In genomic region chr19:21496876-21497275, GRCh38 we compare ENCODE assay signal across 37 cellular contexts. TPM values are rescaled to one million over a fixed set of nuclear protein-coding genes. Genes with fewer than 3 reads are reported as not detected.
DNase-seq lines count a peak whose midpoint lies in the region; ATAC-seq, FAIRE-seq and TF ChIP-seq lines count a peak whose summit lies in the region.
"Had no signal": no experiment of that assay in that cellular context is flagged by ENCODE, and none has a peak within 500 bp of the region (broad histone marks: within the 10 kb centered on the region; RNA-seq: fewer than 3 reads in every experiment).

No MANE protein-coding gene starts in this region.

- DNase-seq in HepG2 (ENCODE audit: low spot score) (no peak), right lobe of liver (no peak), nephron progenitor cell (no peak), trophoblast cell (peak; percentile 94 to 98), NCI-H2227 treated with DMSO at 0.1 percent for 48 hours (lab: John Stamatoyannopoulos, UW) (no peak), NCI-H2107 (lab: John Stamatoyannopoulos, UW) (no peak)
- DNase-seq: 8988T; ACHN; AML-193; BE2C; C1 segment of cervical spinal cord; Caco-2; Calu3; CD4-positive, alpha-beta memory T cell; CD4-positive, alpha-beta T cell; CD4-positive, CD25-positive, alpha-beta regulatory T cell; CD8-positive, alpha-beta memory T cell; CD8-positive, alpha-beta T cell; COR-L47; DMS 273 treated with DMSO at 0.1 percent for 48 hours; DMS153; DMS53; DMS79; DMS79 treated with DMSO at 0.1 percent for 48 hours; DND-41; EL had no signal

- TF ChIP-seq POLR2A in HepG2 (IDR thresholded peaks at IDR 0.05; ENCODE audit: insufficient read depth in 1 of 2, low read depth in 2 of 2, low read length in 2 of 2) (no peak), right lobe of liver (IDR thresholded peaks at IDR 0.05) (no peak)

- H4K20me1 ChIP-seq in HepG2 (ENCODE audit: insufficient read depth, low read length), result no peaks in the 10 kb centered on the region
- H4K20me1 ChIP-seq: BLaER1; BLaER1 treated with 17β-estradiol and CSF1 and Interleukin-3, amounts not matched to agents 10 nM and 100 nM had no signal

- H4K12ac ChIP-seq in trophoblast cell (ENCODE audit: low read depth, low read length), result no peak overlapping the region

- H2BK5ac ChIP-seq in trophoblast cell (ENCODE audit: low read depth, low read length, poor library complexity), result no peak overlapping the region

- no peak overlapping the region for H3K27ac ChIP-seq in HepG2 (ENCODE audit: extremely low read length, insufficient read depth, low read length)
- H3K27ac ChIP-seq in right lobe of liver, result no peak overlapping the region
- H3K27ac ChIP-seq in neutrophil, result peak overlapping the region; percentile 36
- H3K27ac ChIP-seq in trophoblast cell (ENCODE audit: low read depth, low read length), result no peak overlapping the region
- H3K27ac ChIP-seq: 22Rv1; A549; BLaER1; BLaER1 treated with 17β-estradiol and CSF1 and Interleukin-3, amounts not matched to agents 10 nM and 100 nM; C4-2B had no signal

- peaks cover 40% of the 10 kb centered on the region for H3K9me3 Mint-ChIP-seq in nephron progenitor cell
- H3K9me3 Mint-ChIP-seq: CD4-positive, alpha-beta T cell; CD8-positive, alpha-beta memory T cell; CD8-positive, alpha-beta T cell had no signal

- no peak overlapping the region for H2BK120ac ChIP-seq in trophoblast cell (ENCODE audit: insufficient read depth, low read length, poor library complexity)

- H3K4me2 ChIP-seq in HepG2 (ENCODE audit: low read depth, low read length), result no peak overlapping the region
- no peak overlapping the region for H3K4me2 ChIP-seq in trophoblast cell (ENCODE audit: low read length)
- H3K4me2 ChIP-seq: A549; BLaER1; BLaER1 treated with 17β-estradiol and CSF1 and Interleukin-3, amounts not matched to agents 10 nM and 100 nM had no signal

- no peak overlapping the region for H3K4me3 ChIP-seq in HepG2 (replicated peaks in 1 of 3; ENCODE audit: insufficient read depth in 1 of 3, low read depth in 2 of 3, low read length in 3 of 3)
- H3K4me3 ChIP-seq in right lobe of liver, result no peak overlapping the region
- H3K4me3 ChIP-seq in neutrophil (ENCODE audit: low read depth in 1 of 2, low read length in 1 of 2), result no peak overlapping the region
- H3K4me3 ChIP-seq in trophoblast cell (ENCODE audit: low read depth, low read length), result no peak overlapping the region
- H3K4me3 ChIP-seq: A549; BLaER1; BLaER1 treated with 17β-estradiol and CSF1 and Interleukin-3, amounts not matched to agents 10 nM and 100 nM had no signal

- H3K14ac ChIP-seq in trophoblast cell (ENCODE audit: low read length), result no peak overlapping the region

- H2BK12ac ChIP-seq in trophoblast cell (ENCODE audit: low read length), result no peak overlapping the region

- H3K4me3 Mint-ChIP-seq in nephron progenitor cell, result no peak overlapping the region
- H3K4me3 Mint-ChIP-seq: B cell; CD14-positive monocyte; CD4-positive, alpha-beta memory T cell; CD4-positive, alpha-beta T cell; CD4-positive, CD25-positive, alpha-beta regulatory T cell; CD8-positive, alpha-beta memory T cell; CD8-positive, alpha-beta T cell had no signal

- no peaks in the 10 kb centered on the region for H3K4me1 Mint-ChIP-seq in nephron progenitor cell
- H3K4me1 Mint-ChIP-seq: B cell; CD4-positive, alpha-beta memory T cell; CD8-positive, alpha-beta memory T cell had no signal

- POLR2A ChIA-PET in HepG2 (lab: Yijun Ruan, JAX), result no interaction called here

- ATAC-seq in HepG2 (no peak), right lobe of liver (no peak), HG03439 (IDR thresholded peaks at IDR 0.05; ENCODE audit: unreplicated experiment) (no peak)
- ATAC-seq: A549; CD8-positive, alpha-beta T cell had no signal

- intact Hi-C loops in HepG2 (cut with micrococcal nuclease; ENCODE audit: unreplicated experiment) (no loop called here), right lobe of liver (cut with DNase I) (no loop called here)

- H3K4ac ChIP-seq in trophoblast cell (ENCODE audit: low read depth, low read length), result no peak overlapping the region

- H3K27me3 ChIP-seq in HepG2 (ENCODE audit: control insufficient read depth in 1 of 2, insufficient read depth in 2 of 2, low read length in 2 of 2) (no peaks in the 10 kb centered on the region), right lobe of liver (no peaks in the 10 kb centered on the region), neutrophil (no peaks in the 10 kb centered on the region), trophoblast cell (ENCODE audit: insufficient read depth, low read length) (no peaks in the 10 kb centered on the region)
- H3K27me3 ChIP-seq: BE2C; BLaER1; BLaER1 treated with 17β-estradiol and CSF1 and Interleukin-3, amounts not matched to agents 10 nM and 100 nM had no signal

- no peak overlapping the region for H2AK5ac ChIP-seq in trophoblast cell (ENCODE audit: low read length)

- no peak for TF ChIP-seq RAD21 in HepG2 (CRISPR knock-in tag; IDR thresholded peaks at IDR 0.05)

- no peak overlapping the region for H4K91ac ChIP-seq in trophoblast cell (ENCODE audit: low read depth, low read length)

- BruUV-seq in HepG2 (replicated peaks; lab: Mats Ljungman, UMichigan), result no TSS peak

- TF ChIP-seq EP300 in HepG2 (IDR thresholded peaks at IDR 0.05; ENCODE audit: low read depth in 2 of 2, low read length in 2 of 2), result no peak
- TF ChIP-seq EP300 in HepG2 (CRISPR knock-in tag; IDR thresholded peaks at IDR 0.05; ENCODE audit: borderline replicate concordance), result no peak

- no peaks in the 10 kb centered on the region for H3K27me3 Mint-ChIP-seq in nephron progenitor cell (ENCODE audit: low read depth, poor library complexity)
- H3K27me3 Mint-ChIP-seq: B cell; CD4-positive, alpha-beta memory T cell; CD4-positive, alpha-beta T cell; CD4-positive, CD25-positive, alpha-beta regulatory T cell; CD8-positive, alpha-beta memory T cell had no signal

- FAIRE-seq in HepG2 (lab: Jason Lieb, UNC), result no peak
- FAIRE-seq: A204.1, A549, D721Med had no signal

- H3K27ac Mint-ChIP-seq in nephron progenitor cell, result peak overlapping the region; percentile 29
- H3K27ac Mint-ChIP-seq: B cell; CD14-positive monocyte; CD4-positive, alpha-beta memory T cell; CD4-positive, alpha-beta T cell; CD4-positive, CD25-positive, alpha-beta regulatory T cell; CD8-positive, alpha-beta T cell had no signal

- H3K23ac ChIP-seq in trophoblast cell (ENCODE audit: low read length), result no peak overlapping the region

- CTCF ChIA-PET in HepG2 (lab: Yijun Ruan, JAX; ENCODE audit: low intra/inter-chr PET ratio, low total read pairs), result no interaction called here

- in situ Hi-C loops in HepG2 (cut with HindIII; ENCODE audit: extremely low pct_ligation_motif_present, low pct_unique_long_range_greater_than_20kb), result no loop called here

- H2AFZ ChIP-seq in HepG2 (ENCODE audit: low read length), result no peak overlapping the region
- H2AFZ ChIP-seq in trophoblast cell (ENCODE audit: insufficient read depth, low read length, poor library complexity), result no peak overlapping the region

- peaks cover 63% of the 10 kb centered on the region for H3K36me3 Mint-ChIP-seq in nephron progenitor cell (ENCODE audit: low read depth)
- H3K36me3 Mint-ChIP-seq: CD4-positive, alpha-beta memory T cell; CD4-positive, CD25-positive, alpha-beta regulatory T cell; CD8-positive, alpha-beta T cell had no signal

- H3K36me3 ChIP-seq in HepG2 (replicated peaks in 1 of 2; ENCODE audit: control insufficient read depth in 1 of 2, insufficient read depth in 2 of 2, low read length in 2 of 2), result no peaks in the 10 kb centered on the region
- no peaks in the 10 kb centered on the region for H3K36me3 ChIP-seq in right lobe of liver
- no peaks in the 10 kb centered on the region for H3K36me3 ChIP-seq in neutrophil
- H3K36me3 ChIP-seq in trophoblast cell (ENCODE audit: control insufficient read depth in 1 of 2, insufficient read depth in 2 of 2, low read length in 2 of 2), result peaks cover 0 to 4% of the 10 kb centered on the region in 2 experiments
- H3K36me3 ChIP-seq: BE2C had no signal

- TF ChIP-seq CTCF in HepG2 (CRISPR knock-in tag; IDR thresholded peaks at IDR 0.05) (no peak), right lobe of liver (IDR thresholded peaks at IDR 0.05) (no peak), nephron progenitor cell (IDR thresholded peaks at IDR 0.05) (no peak), neutrophil (IDR thresholded peaks at IDR 0.05) (no peak)

- WGBS in HepG2 (ENCODE audit: low lambda C conversion rate), result 7% methylated on average over 4 of the region's 4 CpGs
- WGBS in right lobe of liver (ENCODE audit: insufficient coverage, low coverage, low lambda C conversion rate, missing lambda C conversion rate), result 62% methylated on average over 4 of the region's 4 CpGs
- WGBS in trophoblast cell (ENCODE audit: extremely low coverage, insufficient coverage, insufficient read length), result no CpG with 5 or more reads among the region's 4 CpGs

- no peak overlapping the region for H3K9ac ChIP-seq in HepG2 (ENCODE audit: insufficient read depth, low read depth, low read length)
- H3K9ac ChIP-seq in trophoblast cell (ENCODE audit: low read length), result no peak overlapping the region
- H3K9ac ChIP-seq: BLaER1; BLaER1 treated with 17β-estradiol and CSF1 and Interleukin-3, amounts not matched to agents 10 nM and 100 nM had no signal

- no peaks in the 10 kb centered on the region for H3K79me2 ChIP-seq in HepG2 (ENCODE audit: insufficient read depth, low read length)
- H3K79me2 ChIP-seq in trophoblast cell (ENCODE audit: control insufficient read depth, insufficient read depth, low read length, poor library complexity), result no peaks in the 10 kb centered on the region

- H4K8ac ChIP-seq in trophoblast cell (ENCODE audit: low read depth, low read length), result no peak overlapping the region

- H3K4me1 ChIP-seq in HepG2 (ENCODE audit: insufficient read depth, low read length), result no peaks in the 10 kb centered on the region
- H3K4me1 ChIP-seq in right lobe of liver, result no peaks in the 10 kb centered on the region
- H3K4me1 ChIP-seq in neutrophil (ENCODE audit: control insufficient read depth in 1 of 2, insufficient read depth in 1 of 2, low read depth in 1 of 2, low read length in 1 of 2), result peaks cover 25 to 32% of the 10 kb centered on the region in 2 experiments
- H3K4me1 ChIP-seq in trophoblast cell (ENCODE audit: control insufficient read depth in 1 of 2, insufficient read depth in 2 of 2, low read length in 2 of 2), result no peaks in the 10 kb centered on the region
- H3K4me1 ChIP-seq: A549; BE2C; BLaER1; BLaER1 treated with 17β-estradiol and CSF1 and Interleukin-3, amounts not matched to agents 10 nM and 100 nM; Caco-2 had no signal

- H3K79me1 ChIP-seq in trophoblast cell (ENCODE audit: low read length), result no peaks in the 10 kb centered on the region

- H3K18ac ChIP-seq in trophoblast cell (ENCODE audit: low read length), result no peak overlapping the region

- H3K9me3 ChIP-seq in HepG2 (ENCODE audit: low read length), result peaks cover 69% of the 10 kb centered on the region
- no peaks in the 10 kb centered on the region for H3K9me3 ChIP-seq in right lobe of liver
- no peaks in the 10 kb centered on the region for H3K9me3 ChIP-seq in neutrophil
- H3K9me3 ChIP-seq in trophoblast cell (ENCODE audit: insufficient read depth, low read depth, low read length), result peaks cover 4% of the 10 kb centered on the region
- H3K9me3 ChIP-seq: A549, BE2C, Caco-2 had no signal

RNA-seq across cellular contexts. Expression of gene ZNF429, which starts 8.5 kb away (rescaled TPM):
- total RNA-seq in HepG2 (2016; rRNA removed; fragmentation: Illumina TruSeq; extraction: Trizol) (3.3 and 5.9 TPM in 2 replicates), right lobe of liver (1 to 10 TPM; 4.8 to 9.6 (median 7.6) TPM)
- total RNA-seq in HepG2 (2016; cell fraction: cytosol; rRNA removed; fragmentation: Illumina TruSeq; extraction: Trizol; ENCODE audit: low read depth), result 1.6 and 1.7 TPM in 2 replicates
- total RNA-seq in HepG2 (2016; cell fraction: insoluble cytoplasmic fraction; rRNA removed; fragmentation: Illumina TruSeq; extraction: Trizol), result 4.3 and 4.7 TPM in 2 replicates
- total RNA-seq in HepG2 (2016; cell fraction: membrane; rRNA removed; fragmentation: Illumina TruSeq; extraction: Trizol), result 5.2 and 5.4 TPM in 2 replicates
- 5.0 and 5.5 TPM in 2 replicates for total RNA-seq in HepG2 (2016; cell fraction: nucleus; rRNA removed; fragmentation: Illumina TruSeq; extraction: Trizol)
- 3.2 and 3.4 TPM in 2 replicates for polyA plus RNA-seq in HepG2 (2011; rRNA removed)
- 2.7 and 3.3 TPM in 2 replicates for polyA plus RNA-seq in HepG2 (2011; cell fraction: cytosol; rRNA removed)
- 4.4 and 5.2 TPM in 2 replicates for polyA plus RNA-seq in HepG2 (2011; cell fraction: nucleus; rRNA removed)
- 1.8 and 2.8 TPM in 2 replicates for polyA plus RNA-seq in HepG2 (2012)
- polyA plus RNA-seq in HepG2 (2016; cell fraction: cytosol; fragmentation: Illumina TruSeq; extraction: Trizol; ENCODE audit: low read depth), result 1.7 and 1.8 TPM in 2 replicates
- 3.7 and 4.1 TPM in 2 replicates for polyA plus RNA-seq in HepG2 (2016; cell fraction: insoluble cytoplasmic fraction; fragmentation: Illumina TruSeq; extraction: Trizol; ENCODE audit: low read depth)
- 3.3 and 3.7 TPM in 2 replicates for polyA plus RNA-seq in HepG2 (2016; cell fraction: membrane; fragmentation: Illumina TruSeq; extraction: Trizol; ENCODE audit: low read depth)
- polyA plus RNA-seq in HepG2 (2016; cell fraction: nucleus; fragmentation: Illumina TruSeq; extraction: Trizol; ENCODE audit: insufficient read depth, low read depth), result 3.6 and 4.8 TPM in 2 replicates
- 5.1 TPM in 1 of 2 replicates, not detected in the other for polyA minus RNA-seq in HepG2 (2011; rRNA and poly(A)+ RNA removed; ENCODE audit: low replicate concordance)
- 1.8 and 2.8 TPM in 2 replicates for polyA minus RNA-seq in HepG2 (2011; cell fraction: cytosol; rRNA and poly(A)+ RNA removed)
- polyA minus RNA-seq in HepG2 (2011; cell fraction: nucleus; rRNA and poly(A)+ RNA removed), result 9.9 and 11.6 TPM in 2 replicates
- 10.0 and 10.9 TPM in 2 replicates for polyA plus RNA-seq in trophoblast cell (2013)
- polyA plus RNA-seq: A549 had no signal

Comparison
In these comparisons a context has a peak if more than half of its experiments do, and no peak if none do; other contexts are left out.
1. DNase-seq: peak in trophoblast cell (2 of 2); none in HepG2 (single experiment), right lobe of liver (0 of 3), nephron progenitor cell (single experiment), NCI-H2227 treated with DMSO at 0.1 percent for 48 hours (single experiment) and NCI-H2107 (single experiment).